Comparison of ENCODE assay signal across 8 cellular contexts in genomic region chr17:74190154-74190553, GRCh38. TPM values are rescaled to one million over a fixed set of nuclear protein-coding genes. Genes with fewer than 3 reads are reported as not detected.
DNase-seq lines count a peak whose midpoint lies in the region; ATAC-seq and TF ChIP-seq lines count a peak whose summit lies in the region.

No MANE protein-coding gene starts in this region.

- no peak for TF ChIP-seq CTCF in SK-N-SH (IDR thresholded peaks at IDR 0.05)

- no peak for TF ChIP-seq RAD21 in SK-N-SH (IDR thresholded peaks at IDR 0.05; ENCODE audit: low read length)

- peak; percentile 78 for ATAC-seq in activated naive CD4-positive, alpha-beta T cell treated with anti-CD3 and anti-CD28 coated beads, Interleukin-2, amount 50 U/mL, for 72 hours
- peak; percentile 78 for ATAC-seq in left ventricle myocardium superior

- H3K4me1 ChIP-seq in Karpas-422 (ENCODE audit: low read length) (no peaks in the 10 kb centered on the region), SK-N-SH (ENCODE audit: control insufficient read depth in 1 of 2, insufficient read depth in 2 of 2, low read depth in 1 of 2, low read length in 1 of 2) (peaks cover 0 to 9% of the 10 kb centered on the region in 2 experiments; a peak in 1 of 4 replicates)

- H3K4me3 ChIP-seq in Karpas-422 (ENCODE audit: low read length) (no peak overlapping the region), SK-N-SH (ENCODE audit: low read depth in 2 of 2, low read length in 1 of 2) (no peak overlapping the region)

- no peaks in the 10 kb centered on the region for H3K9me3 ChIP-seq in Karpas-422 (ENCODE audit: low read length)
- no peaks in the 10 kb centered on the region for H3K9me3 ChIP-seq in SK-N-SH

- no peaks in the 10 kb centered on the region for H3K9me3 Mint-ChIP-seq in activated naive CD4-positive, alpha-beta T cell treated with anti-CD3 and anti-CD28 coated beads, Interleukin-2, amount 50 U/mL, for 72 hours

- H3K9me2 ChIP-seq in Karpas-422 (replicated peaks; ENCODE audit: insufficient read depth, low read length) (no peaks in the 10 kb centered on the region), SK-N-SH (no peaks in the 10 kb centered on the region)

- WGBS in SK-N-SH (ENCODE audit: low lambda C conversion rate) = 13% methylated on average over 2 of the region's 2 CpGs

- intact Hi-C loops in left ventricle myocardium superior (cut with micrococcal nuclease) = no loop called here

- H3K9ac ChIP-seq in Karpas-422 (ENCODE audit: low read length) (no peak overlapping the region), SK-N-SH (no peak overlapping the region)

- no peaks in the 10 kb centered on the region for H3K79me2 ChIP-seq in Karpas-422 (ENCODE audit: low read length)
- H3K79me2 ChIP-seq in SK-N-SH (ENCODE audit: insufficient read depth) = no peaks in the 10 kb centered on the region

- POLR2A ChIA-PET in SK-N-SH (lab: Yijun Ruan, JAX) = interaction anchor here (0.6 kb wide), 1 partner anchor 14 kb away, joined by 3 read pairs; the partner anchor contains the start of gene RPL38

- H3K27ac ChIP-seq in Karpas-422 (ENCODE audit: low read length) (no peak overlapping the region), SK-N-SH (ENCODE audit: low read depth in 2 of 2, low read length in 1 of 2) (no peak overlapping the region)

- no peak for TF ChIP-seq EP300 in SK-N-SH (IDR thresholded peaks at IDR 0.05; ENCODE audit: borderline replicate concordance in 1 of 2, low read depth in 1 of 2, low read length in 1 of 2)

- H2AFZ ChIP-seq in Karpas-422 (ENCODE audit: low read length) (no peak overlapping the region), SK-N-SH (ENCODE audit: low read depth) (no peak overlapping the region)

- no peaks in the 10 kb centered on the region for H3K36me3 ChIP-seq in Karpas-422 (ENCODE audit: insufficient read depth, low read length)
- H3K36me3 ChIP-seq in SK-N-SH (replicated peaks in 1 of 2; ENCODE audit: control insufficient read depth in 1 of 2, insufficient read depth in 2 of 2, low read length in 1 of 2) = no peaks in the 10 kb centered on the region

- no peak overlapping the region for H3K4me2 ChIP-seq in Karpas-422 (ENCODE audit: low read depth, low read length, poor library complexity, severe bottlenecking)
- no peak overlapping the region for H3K4me2 ChIP-seq in SK-N-SH

- no peaks in the 10 kb centered on the region for H3K36me3 Mint-ChIP-seq in activated naive CD4-positive, alpha-beta T cell treated with anti-CD3 and anti-CD28 coated beads, Interleukin-2, amount 50 U/mL, for 72 hours

- H3K27me3 ChIP-seq in Karpas-422 (ENCODE audit: low read length) = no peaks in the 10 kb centered on the region
- peaks cover 12% of the 10 kb centered on the region for H3K27me3 ChIP-seq in SK-N-SH (ENCODE audit: insufficient read depth)

- no peaks in the 10 kb centered on the region for H3F3A ChIP-seq in SK-N-SH (replicated peaks; ENCODE audit: insufficient read depth)

- no peak for DNase-seq in activated naive CD4-positive, alpha-beta T cell treated with anti-CD3 and anti-CD28 coated beads, Interleukin-2, amount 50 U/mL, for 72 hours (ENCODE audit: low spot score in 2 of 2)
- DNase-seq in activated naive CD4-positive, alpha-beta T cell treated with Interleukin-2 at 50 U/mL for 16 hours = no peak
- peak; percentile 75 for DNase-seq in Karpas-422
- DNase-seq in SK-N-SH = peak; percentile 90
- no peak for DNase-seq in left ventricle myocardium superior
- DNase-seq in T-helper 1 cell = no peak
- no peak for DNase-seq in stimulated activated CD4-positive, alpha-beta T cell treated with anti-CD3 and anti-CD28 coated beads, Interleukin-12 subunit alpha, Interleukin-12 subunit beta, amount 100 ng/mL, for 4 hours
- no peak for DNase-seq in ecto neural progenitor cell (ENCODE audit: low spot score)

- no peaks in the 10 kb centered on the region for H4K20me1 ChIP-seq in Karpas-422 (ENCODE audit: insufficient read depth, low read depth, low read length)
- H4K20me1 ChIP-seq in SK-N-SH (ENCODE audit: insufficient read depth) = no peaks in the 10 kb centered on the region

- CTCF ChIA-PET in SK-N-SH (lab: Yijun Ruan, JAX) = interaction anchor here (1.0 to 18.5 kb wide), 6 partner anchors 8 to 761 kb away, joined by 3 to 284 read pairs (median 6); partner anchors contain the start of gene RPL38

- no peak overlapping the region for H3K27ac Mint-ChIP-seq in activated naive CD4-positive, alpha-beta T cell treated with anti-CD3 and anti-CD28 coated beads, Interleukin-2, amount 50 U/mL, for 72 hours

TF ChIP-seq in SK-N-SH, 30 proteins besides CTCF, POLR2A, EP300 and RAD21:
- peak; percentile 61; the same call in 1 of the 2 replicates for TF ChIP-seq USF2 (IDR thresholded peaks at IDR 0.05; ENCODE audit: borderline replicate concordance, low read depth, low read length)
- TF ChIP-seq USF1 (IDR thresholded peaks at IDR 0.05; ENCODE audit: borderline replicate concordance, low read depth) = peak; percentile 91
- TF ChIP-seq NRF1 (IDR thresholded peaks at IDR 0.05; ENCODE audit: low read depth, low read length) = no peak
TF ChIP-seq in SK-N-SH: peak in this region for 2.

RNA-seq across cellular contexts. Expression of gene RPL38, which starts 13.3 kb away (rescaled TPM):
- 1,000 to 10,000 TPM; 1,423 to 1,466 TPM for total RNA-seq in activated naive CD4-positive, alpha-beta T cell treated with anti-CD3 and anti-CD28 coated beads, Interleukin-2, amount 50 U/mL, for 72 hours
- 3,682 and 4,052 TPM in 2 replicates for total RNA-seq in Karpas-422 (2014; rRNA removed; shearing (Covaris generic); ENCODE audit: low replicate concordance)
- polyA plus RNA-seq in SK-N-SH (2012; rRNA removed) = 816 and 4,154 TPM in 2 replicates
- polyA plus RNA-seq in SK-N-SH (2012; cell fraction: cytosol; rRNA removed) = 2,004 and 5,521 TPM in 2 replicates
- polyA plus RNA-seq in SK-N-SH (2012; cell fraction: nucleus; rRNA removed) = 1,163 and 1,372 TPM in 2 replicates
- total RNA-seq in left ventricle myocardium superior = 724 TPM

RNA-seq across cellular contexts. Expression of gene TTYH2, which starts 23.2 kb away (rescaled TPM):
- 1 to 10 TPM; 2.2 to 5.6 TPM for total RNA-seq in activated naive CD4-positive, alpha-beta T cell treated with anti-CD3 and anti-CD28 coated beads, Interleukin-2, amount 50 U/mL, for 72 hours
- 1.1 TPM in 1 of 2 replicates, not detected in the other for total RNA-seq in Karpas-422 (2014; rRNA removed; shearing (Covaris generic); ENCODE audit: low replicate concordance)
- polyA plus RNA-seq in SK-N-SH (2012; rRNA removed) = 16.1 and 17.0 TPM in 2 replicates
- polyA plus RNA-seq in SK-N-SH (2012; cell fraction: cytosol; rRNA removed) = 4.9 and 7.7 TPM in 2 replicates
- polyA plus RNA-seq in SK-N-SH (2012; cell fraction: nucleus; rRNA removed) = 24.7 and 28.8 TPM in 2 replicates
- 42.6 TPM for total RNA-seq in left ventricle myocardium superior

Comparison
In these comparisons a context has a peak if more than half of its experiments do, and no peak if none do; other contexts are left out.
1. DNase-seq: peak in Karpas-422 (single experiment) and SK-N-SH (single experiment); none in activated naive CD4-positive, alpha-beta T cell treated with anti-CD3 and anti-CD28 coated beads, Interleukin-2, amount 50 U/mL, for 72 hours (0 of 2), activated naive CD4-positive, alpha-beta T cell treated with Interleukin-2 at 50 U/mL for 16 hours (single experiment), left ventricle myocardium superior (single experiment), T-helper 1 cell (0 of 5), stimulated activated CD4-positive, alpha-beta T cell treated with anti-CD3 and anti-CD28 coated beads, Interleukin-12 subunit alpha, Interleukin-12 subunit beta, amount 100 ng/mL, for 4 hours (single experiment) and ecto neural progenitor cell (single experiment).